Comparison of ENCODE assay signal across 6 cellular contexts in the genomic region with DNA sequence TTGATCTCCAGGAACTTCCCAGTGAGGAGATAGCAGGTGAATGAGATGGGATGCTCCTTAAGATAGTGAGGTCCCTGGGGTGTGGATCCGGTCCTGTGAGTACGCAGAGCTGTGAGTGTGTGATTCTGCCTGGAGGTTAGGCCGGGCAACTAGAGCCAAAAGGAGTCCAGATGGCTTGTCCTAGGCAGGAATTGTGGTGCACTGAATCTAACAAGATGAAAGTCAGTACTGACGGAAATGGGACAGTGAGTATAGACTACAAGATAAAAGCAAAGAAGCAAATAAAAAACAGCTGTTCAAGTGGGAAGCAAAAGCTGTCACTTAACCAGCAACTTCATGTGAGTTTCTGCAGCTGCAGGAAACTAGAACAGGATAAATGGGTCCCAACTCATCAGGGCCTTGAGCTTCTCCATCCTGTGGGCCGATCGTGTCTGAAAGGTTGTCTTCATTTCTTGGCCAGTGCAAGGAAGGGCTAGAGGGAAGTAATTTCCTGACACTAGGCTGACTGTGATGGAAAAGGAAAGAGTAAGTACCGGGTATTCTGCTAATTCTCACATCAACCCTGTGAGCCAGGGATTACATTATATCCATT.
DNase-seq lines count a peak whose midpoint lies in the region; ATAC-seq, FAIRE-seq and TF ChIP-seq lines count a peak whose summit lies in the region.
"Not testable (repeated sequence)": the region's sequence is repeated elsewhere in the genome, so short reads cannot be mapped to it uniquely, and the experiment has no call there.

No MANE protein-coding gene starts in this region.

- H4K20me1 ChIP-seq in BLaER1 = not testable (repeated sequence)

- DNase-seq in GM12892 (ENCODE audit: insufficient read length); HTR-8/SVneo (ENCODE audit: insufficient read length, low spot score); heart left ventricle: not testable (repeated sequence)

- ATAC-seq in SK-N-SH treated with all-trans-retinoic acid at 6 μM for 48 hours (peak; percentile 69; the same call in 2 of the 3 replicates), heart left ventricle (peak; percentile 43 to 82 (median 61))

- 62 to 80% methylated on average over 4 of the region's 7 CpGs; no CpG with 5 or more reads in 2 of the 4 donors for WGBS in heart left ventricle, 4 donors

- H3K9me3 ChIP-seq in BLaER1, heart left ventricle: not testable (repeated sequence)

- FAIRE-seq in GM12892 (lab: Jason Lieb, UNC) (peak; percentile 79), HTR-8/SVneo (lab: Jason Lieb, UNC) (peak; percentile 69), endometrium (lab: Jason Lieb, UNC) (peak; percentile 23)

- H3K4me2 ChIP-seq in BLaER1 = peak overlapping the region; percentile 63

- not testable (repeated sequence) for TF ChIP-seq CTCF in heart left ventricle (IDR thresholded peaks at IDR 0.05)

- not testable (repeated sequence) for H3K4me3 ChIP-seq in BLaER1, heart left ventricle

- not testable (repeated sequence) for H3K27me3 ChIP-seq in BLaER1, heart left ventricle

- not testable (repeated sequence) for H3K9ac ChIP-seq in BLaER1

- intact Hi-C loops in heart left ventricle (cut with DNase I) = not testable (repeated sequence)

- not testable (repeated sequence) for TF ChIP-seq POLR2A in GM12892 (IDR thresholded peaks at IDR 0.05; ENCODE audit: low read depth, low read length); heart left ventricle (IDR thresholded peaks at IDR 0.05)

- H3K36me3 ChIP-seq in BLaER1, heart left ventricle: not testable (repeated sequence)

- H3K27ac ChIP-seq in BLaER1 = peak overlapping the region; percentile 55; the same call in 1 of the 2 replicates
- H3K27ac ChIP-seq in heart left ventricle = not testable (repeated sequence)

- peaks cover 16% of the 10 kb centered on the region for H3K4me1 ChIP-seq in BLaER1
- H3K4me1 ChIP-seq in heart left ventricle = not testable (repeated sequence)
